1 cellular context compared by ENCODE assay signal in the genomic region with DNA sequence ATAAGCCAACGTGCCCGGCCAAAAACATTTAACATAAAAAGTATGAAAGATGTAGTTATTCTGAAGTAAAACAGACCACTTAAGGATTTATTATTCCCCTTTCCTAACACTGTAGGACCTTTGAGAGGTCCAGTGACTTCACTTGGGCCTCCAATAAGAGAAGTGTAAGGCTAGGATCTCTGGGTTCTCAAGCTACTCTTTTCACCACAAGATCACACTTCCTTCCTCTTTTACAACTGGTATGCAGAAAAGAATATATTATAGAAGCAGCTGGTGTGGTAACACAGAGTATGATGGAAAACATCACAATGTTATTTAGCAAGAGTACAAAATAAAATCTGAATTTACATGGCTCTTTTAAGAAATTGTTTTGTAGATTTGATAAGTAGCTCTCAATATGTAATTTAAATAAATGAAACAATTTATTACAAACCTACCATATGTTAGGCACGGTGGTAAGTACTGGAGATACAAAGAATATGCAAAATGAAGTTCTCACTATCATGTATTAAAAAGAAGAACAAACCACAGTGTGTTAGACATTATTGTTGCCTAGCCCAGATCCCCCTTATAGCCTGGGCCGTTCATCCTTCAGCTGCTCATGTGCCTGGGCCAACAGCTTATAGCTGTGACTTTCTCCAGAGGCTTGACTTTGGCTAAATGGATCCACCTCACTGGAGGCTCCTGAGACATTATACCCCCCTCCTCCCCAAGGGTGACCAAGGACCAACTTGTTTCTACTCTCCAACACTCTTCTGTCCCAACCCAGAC.
TF ChIP-seq lines count a peak whose summit lies in the region.

No MANE protein-coding gene starts in this region.

TF ChIP-seq in GM23338, 12 proteins besides CTCF, POLR2A, EP300 and RAD21:
- TF ChIP-seq, protein P1, sequence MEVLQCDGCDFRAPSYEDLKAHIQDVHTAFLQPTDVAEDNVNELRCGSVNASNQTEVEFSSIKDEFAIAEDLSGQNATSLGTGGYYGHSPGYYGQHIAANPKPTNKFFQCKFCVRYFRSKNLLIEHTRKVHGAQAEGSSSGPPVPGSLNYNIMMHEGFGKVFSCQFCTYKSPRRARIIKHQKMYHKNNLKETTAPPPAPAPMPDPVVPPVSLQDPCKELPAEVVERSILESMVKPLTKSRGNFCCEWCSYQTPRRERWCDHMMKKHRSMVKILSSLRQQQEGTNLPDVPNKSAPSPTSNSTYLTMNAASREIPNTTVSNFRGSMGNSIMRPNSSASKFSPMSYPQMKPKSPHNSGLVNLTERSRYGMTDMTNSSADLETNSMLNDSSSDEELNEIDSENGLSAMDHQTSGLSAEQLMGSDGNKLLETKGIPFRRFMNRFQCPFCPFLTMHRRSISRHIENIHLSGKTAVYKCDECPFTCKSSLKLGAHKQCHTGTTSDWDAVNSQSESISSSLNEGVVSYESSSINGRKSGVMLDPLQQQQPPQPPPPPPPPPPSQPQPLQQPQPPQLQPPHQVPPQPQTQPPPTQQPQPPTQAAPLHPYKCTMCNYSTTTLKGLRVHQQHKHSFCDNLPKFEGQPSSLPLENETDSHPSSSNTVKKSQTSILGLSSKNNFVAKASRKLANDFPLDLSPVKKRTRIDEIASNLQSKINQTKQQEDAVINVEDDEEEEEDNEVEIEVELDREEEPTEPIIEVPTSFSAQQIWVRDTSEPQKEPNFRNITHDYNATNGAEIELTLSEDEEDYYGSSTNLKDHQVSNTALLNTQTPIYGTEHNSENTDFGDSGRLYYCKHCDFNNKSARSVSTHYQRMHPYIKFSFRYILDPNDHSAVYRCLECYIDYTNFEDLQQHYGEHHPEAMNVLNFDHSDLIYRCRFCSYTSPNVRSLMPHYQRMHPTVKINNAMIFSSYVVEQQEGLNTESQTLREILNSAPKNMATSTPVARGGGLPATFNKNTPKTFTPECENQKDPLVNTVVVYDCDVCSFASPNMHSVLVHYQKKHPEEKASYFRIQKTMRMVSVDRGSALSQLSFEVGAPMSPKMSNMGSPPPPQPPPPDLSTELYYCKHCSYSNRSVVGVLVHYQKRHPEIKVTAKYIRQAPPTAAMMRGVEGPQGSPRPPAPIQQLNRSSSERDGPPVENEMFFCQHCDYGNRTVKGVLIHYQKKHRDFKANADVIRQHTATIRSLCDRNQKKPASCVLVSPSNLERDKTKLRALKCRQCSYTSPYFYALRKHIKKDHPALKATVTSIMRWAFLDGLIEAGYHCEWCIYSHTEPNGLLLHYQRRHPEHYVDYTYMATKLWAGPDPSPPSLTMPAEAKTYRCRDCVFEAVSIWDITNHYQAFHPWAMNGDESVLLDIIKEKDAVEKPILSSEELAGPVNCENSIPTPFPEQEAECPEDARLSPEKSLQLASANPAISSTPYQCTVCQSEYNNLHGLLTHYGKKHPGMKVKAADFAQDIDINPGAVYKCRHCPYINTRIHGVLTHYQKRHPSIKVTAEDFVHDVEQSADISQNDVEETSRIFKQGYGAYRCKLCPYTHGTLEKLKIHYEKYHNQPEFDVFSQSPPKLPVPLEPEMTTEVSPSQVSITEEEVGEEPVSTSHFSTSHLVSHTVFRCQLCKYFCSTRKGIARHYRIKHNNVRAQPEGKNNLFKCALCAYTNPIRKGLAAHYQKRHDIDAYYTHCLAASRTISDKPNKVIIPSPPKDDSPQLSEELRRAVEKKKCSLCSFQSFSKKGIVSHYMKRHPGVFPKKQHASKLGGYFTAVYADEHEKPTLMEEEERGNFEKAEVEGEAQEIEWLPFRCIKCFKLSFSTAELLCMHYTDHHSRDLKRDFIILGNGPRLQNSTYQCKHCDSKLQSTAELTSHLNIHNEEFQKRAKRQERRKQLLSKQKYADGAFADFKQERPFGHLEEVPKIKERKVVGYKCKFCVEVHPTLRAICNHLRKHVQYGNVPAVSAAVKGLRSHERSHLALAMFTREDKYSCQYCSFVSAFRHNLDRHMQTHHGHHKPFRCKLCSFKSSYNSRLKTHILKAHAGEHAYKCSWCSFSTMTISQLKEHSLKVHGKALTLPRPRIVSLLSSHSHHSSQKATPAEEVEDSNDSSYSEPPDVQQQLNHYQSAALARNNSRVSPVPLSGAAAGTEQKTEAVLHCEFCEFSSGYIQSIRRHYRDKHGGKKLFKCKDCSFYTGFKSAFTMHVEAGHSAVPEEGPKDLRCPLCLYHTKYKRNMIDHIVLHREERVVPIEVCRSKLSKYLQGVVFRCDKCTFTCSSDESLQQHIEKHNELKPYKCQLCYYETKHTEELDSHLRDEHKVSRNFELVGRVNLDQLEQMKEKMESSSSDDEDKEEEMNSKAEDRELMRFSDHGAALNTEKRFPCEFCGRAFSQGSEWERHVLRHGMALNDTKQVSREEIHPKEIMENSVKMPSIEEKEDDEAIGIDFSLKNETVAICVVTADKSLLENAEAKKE (CRISPR knock-in tag; IDR thresholded peaks at IDR 0.05) = no peak
- TF ChIP-seq JUNB (IDR thresholded peaks at IDR 0.05; ENCODE audit: unreplicated experiment) = no peak
TF ChIP-seq in GM23338: peak in this region for 0.
